1 cellular context compared by ENCODE assay signal in the genomic region with DNA sequence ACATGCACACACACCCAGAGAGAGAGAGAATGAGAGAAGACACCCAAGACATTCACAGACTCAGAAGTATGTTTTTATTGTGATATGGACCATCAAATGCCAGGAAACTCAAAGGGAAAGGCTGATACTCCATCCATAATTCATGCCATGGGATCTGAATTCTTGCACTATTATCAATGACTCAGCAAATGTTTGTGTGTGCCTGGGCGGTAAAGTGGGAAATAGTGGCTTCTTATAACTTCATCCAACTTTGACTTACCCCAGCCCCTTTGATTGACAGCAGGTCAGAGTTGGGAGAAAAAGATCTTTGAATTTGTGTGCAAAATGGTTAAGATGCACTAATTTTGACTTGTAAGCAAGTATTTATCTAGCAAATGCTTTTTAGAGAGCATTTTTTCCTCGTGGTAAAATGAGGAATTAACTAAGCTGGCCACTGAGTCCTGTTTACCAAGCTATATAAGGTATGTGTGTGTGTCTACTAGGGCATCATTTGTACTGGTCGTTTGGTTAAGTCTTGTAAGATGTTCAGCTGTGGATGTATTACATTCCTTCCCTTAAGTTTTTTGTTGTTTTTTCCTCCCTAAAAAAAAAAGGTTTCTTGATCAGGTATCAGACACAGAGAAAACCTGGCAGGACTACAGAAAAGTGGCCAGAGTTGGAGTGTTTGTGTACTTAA.
TF ChIP-seq lines count a peak whose summit lies in the region.

No MANE protein-coding gene starts in this region.

TF ChIP-seq in GM23338, 12 proteins besides CTCF, POLR2A, EP300 and RAD21 (continued from another document):
- TF ChIP-seq, protein P1, sequence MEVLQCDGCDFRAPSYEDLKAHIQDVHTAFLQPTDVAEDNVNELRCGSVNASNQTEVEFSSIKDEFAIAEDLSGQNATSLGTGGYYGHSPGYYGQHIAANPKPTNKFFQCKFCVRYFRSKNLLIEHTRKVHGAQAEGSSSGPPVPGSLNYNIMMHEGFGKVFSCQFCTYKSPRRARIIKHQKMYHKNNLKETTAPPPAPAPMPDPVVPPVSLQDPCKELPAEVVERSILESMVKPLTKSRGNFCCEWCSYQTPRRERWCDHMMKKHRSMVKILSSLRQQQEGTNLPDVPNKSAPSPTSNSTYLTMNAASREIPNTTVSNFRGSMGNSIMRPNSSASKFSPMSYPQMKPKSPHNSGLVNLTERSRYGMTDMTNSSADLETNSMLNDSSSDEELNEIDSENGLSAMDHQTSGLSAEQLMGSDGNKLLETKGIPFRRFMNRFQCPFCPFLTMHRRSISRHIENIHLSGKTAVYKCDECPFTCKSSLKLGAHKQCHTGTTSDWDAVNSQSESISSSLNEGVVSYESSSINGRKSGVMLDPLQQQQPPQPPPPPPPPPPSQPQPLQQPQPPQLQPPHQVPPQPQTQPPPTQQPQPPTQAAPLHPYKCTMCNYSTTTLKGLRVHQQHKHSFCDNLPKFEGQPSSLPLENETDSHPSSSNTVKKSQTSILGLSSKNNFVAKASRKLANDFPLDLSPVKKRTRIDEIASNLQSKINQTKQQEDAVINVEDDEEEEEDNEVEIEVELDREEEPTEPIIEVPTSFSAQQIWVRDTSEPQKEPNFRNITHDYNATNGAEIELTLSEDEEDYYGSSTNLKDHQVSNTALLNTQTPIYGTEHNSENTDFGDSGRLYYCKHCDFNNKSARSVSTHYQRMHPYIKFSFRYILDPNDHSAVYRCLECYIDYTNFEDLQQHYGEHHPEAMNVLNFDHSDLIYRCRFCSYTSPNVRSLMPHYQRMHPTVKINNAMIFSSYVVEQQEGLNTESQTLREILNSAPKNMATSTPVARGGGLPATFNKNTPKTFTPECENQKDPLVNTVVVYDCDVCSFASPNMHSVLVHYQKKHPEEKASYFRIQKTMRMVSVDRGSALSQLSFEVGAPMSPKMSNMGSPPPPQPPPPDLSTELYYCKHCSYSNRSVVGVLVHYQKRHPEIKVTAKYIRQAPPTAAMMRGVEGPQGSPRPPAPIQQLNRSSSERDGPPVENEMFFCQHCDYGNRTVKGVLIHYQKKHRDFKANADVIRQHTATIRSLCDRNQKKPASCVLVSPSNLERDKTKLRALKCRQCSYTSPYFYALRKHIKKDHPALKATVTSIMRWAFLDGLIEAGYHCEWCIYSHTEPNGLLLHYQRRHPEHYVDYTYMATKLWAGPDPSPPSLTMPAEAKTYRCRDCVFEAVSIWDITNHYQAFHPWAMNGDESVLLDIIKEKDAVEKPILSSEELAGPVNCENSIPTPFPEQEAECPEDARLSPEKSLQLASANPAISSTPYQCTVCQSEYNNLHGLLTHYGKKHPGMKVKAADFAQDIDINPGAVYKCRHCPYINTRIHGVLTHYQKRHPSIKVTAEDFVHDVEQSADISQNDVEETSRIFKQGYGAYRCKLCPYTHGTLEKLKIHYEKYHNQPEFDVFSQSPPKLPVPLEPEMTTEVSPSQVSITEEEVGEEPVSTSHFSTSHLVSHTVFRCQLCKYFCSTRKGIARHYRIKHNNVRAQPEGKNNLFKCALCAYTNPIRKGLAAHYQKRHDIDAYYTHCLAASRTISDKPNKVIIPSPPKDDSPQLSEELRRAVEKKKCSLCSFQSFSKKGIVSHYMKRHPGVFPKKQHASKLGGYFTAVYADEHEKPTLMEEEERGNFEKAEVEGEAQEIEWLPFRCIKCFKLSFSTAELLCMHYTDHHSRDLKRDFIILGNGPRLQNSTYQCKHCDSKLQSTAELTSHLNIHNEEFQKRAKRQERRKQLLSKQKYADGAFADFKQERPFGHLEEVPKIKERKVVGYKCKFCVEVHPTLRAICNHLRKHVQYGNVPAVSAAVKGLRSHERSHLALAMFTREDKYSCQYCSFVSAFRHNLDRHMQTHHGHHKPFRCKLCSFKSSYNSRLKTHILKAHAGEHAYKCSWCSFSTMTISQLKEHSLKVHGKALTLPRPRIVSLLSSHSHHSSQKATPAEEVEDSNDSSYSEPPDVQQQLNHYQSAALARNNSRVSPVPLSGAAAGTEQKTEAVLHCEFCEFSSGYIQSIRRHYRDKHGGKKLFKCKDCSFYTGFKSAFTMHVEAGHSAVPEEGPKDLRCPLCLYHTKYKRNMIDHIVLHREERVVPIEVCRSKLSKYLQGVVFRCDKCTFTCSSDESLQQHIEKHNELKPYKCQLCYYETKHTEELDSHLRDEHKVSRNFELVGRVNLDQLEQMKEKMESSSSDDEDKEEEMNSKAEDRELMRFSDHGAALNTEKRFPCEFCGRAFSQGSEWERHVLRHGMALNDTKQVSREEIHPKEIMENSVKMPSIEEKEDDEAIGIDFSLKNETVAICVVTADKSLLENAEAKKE (CRISPR knock-in tag; IDR thresholded peaks at IDR 0.05): no peak
- no peak for TF ChIP-seq EZH2 (IDR thresholded peaks at IDR 0.05; ENCODE audit: low read depth, unreplicated experiment)
- TF ChIP-seq EZH2phosphoT487 (IDR thresholded peaks at IDR 0.05; ENCODE audit: unreplicated experiment): no peak
- TF ChIP-seq, protein P2, sequence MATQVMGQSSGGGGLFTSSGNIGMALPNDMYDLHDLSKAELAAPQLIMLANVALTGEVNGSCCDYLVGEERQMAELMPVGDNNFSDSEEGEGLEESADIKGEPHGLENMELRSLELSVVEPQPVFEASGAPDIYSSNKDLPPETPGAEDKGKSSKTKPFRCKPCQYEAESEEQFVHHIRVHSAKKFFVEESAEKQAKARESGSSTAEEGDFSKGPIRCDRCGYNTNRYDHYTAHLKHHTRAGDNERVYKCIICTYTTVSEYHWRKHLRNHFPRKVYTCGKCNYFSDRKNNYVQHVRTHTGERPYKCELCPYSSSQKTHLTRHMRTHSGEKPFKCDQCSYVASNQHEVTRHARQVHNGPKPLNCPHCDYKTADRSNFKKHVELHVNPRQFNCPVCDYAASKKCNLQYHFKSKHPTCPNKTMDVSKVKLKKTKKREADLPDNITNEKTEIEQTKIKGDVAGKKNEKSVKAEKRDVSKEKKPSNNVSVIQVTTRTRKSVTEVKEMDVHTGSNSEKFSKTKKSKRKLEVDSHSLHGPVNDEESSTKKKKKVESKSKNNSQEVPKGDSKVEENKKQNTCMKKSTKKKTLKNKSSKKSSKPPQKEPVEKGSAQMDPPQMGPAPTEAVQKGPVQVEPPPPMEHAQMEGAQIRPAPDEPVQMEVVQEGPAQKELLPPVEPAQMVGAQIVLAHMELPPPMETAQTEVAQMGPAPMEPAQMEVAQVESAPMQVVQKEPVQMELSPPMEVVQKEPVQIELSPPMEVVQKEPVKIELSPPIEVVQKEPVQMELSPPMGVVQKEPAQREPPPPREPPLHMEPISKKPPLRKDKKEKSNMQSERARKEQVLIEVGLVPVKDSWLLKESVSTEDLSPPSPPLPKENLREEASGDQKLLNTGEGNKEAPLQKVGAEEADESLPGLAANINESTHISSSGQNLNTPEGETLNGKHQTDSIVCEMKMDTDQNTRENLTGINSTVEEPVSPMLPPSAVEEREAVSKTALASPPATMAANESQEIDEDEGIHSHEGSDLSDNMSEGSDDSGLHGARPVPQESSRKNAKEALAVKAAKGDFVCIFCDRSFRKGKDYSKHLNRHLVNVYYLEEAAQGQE (IDR thresholded peaks at IDR 0.05; ENCODE audit: unreplicated experiment): no peak
- TF ChIP-seq ZNF331 (CRISPR knock-in tag; IDR thresholded peaks at IDR 0.05; ENCODE audit: low read depth): no peak
- TF ChIP-seq, protein P3, sequence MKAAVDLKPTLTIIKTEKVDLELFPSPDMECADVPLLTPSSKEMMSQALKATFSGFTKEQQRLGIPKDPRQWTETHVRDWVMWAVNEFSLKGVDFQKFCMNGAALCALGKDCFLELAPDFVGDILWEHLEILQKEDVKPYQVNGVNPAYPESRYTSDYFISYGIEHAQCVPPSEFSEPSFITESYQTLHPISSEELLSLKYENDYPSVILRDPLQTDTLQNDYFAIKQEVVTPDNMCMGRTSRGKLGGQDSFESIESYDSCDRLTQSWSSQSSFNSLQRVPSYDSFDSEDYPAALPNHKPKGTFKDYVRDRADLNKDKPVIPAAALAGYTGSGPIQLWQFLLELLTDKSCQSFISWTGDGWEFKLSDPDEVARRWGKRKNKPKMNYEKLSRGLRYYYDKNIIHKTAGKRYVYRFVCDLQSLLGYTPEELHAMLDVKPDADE (IDR thresholded peaks at IDR 0.05): no peak
- no peak for TF ChIP-seq STAT1 (IDR thresholded peaks at IDR 0.05; ENCODE audit: unreplicated experiment)
- TF ChIP-seq ZNF114 (CRISPR knock-in tag; IDR thresholded peaks at IDR 0.05): no peak
- TF ChIP-seq CREB1 (CRISPR knock-in tag; IDR thresholded peaks at IDR 0.05; ENCODE audit: low read depth): no peak
- no peak for TF ChIP-seq POLR2AphosphoS5 (IDR thresholded peaks at IDR 0.05; ENCODE audit: low read depth)
- no peak for TF ChIP-seq NANOG (IDR thresholded peaks at IDR 0.05; ENCODE audit: borderline replicate concordance)
TF ChIP-seq in GM23338: peak in this region for 0.
